8 cellular contexts compared by ENCODE assay signal in genomic region chr2:196263181-196263747, GRCh38.
A peak's percentile ranks its signal among the peaks of the same experiment; 100 is the strongest.
DNase-seq lines count a peak whose midpoint lies in the region; ATAC-seq, FAIRE-seq and TF ChIP-seq lines count a peak whose summit lies in the region.

No MANE protein-coding gene starts in this region.

- no peak for TF ChIP-seq CTCF in smooth muscle cell (IDR thresholded peaks at IDR 0.05; ENCODE audit: borderline replicate concordance, insufficient read depth, poor library complexity, severe bottlenecking)

- no peaks in the 10 kb centered on the region for H3K27me3 Mint-ChIP-seq in T-helper 2 cell treated with Interferon-gamma antibody and Interleukin-4, amounts not matched to agents 5 μg/mL and 100 μg/mL, for 36 hours (ENCODE audit: low read depth)

- ATAC-seq in GM21360 (IDR thresholded peaks at IDR 0.05; ENCODE audit: unreplicated experiment) (peak; percentile 89), HG03558 (IDR thresholded peaks at IDR 0.05; ENCODE audit: extremely low read depth, unreplicated experiment) (peak; percentile 83)

- WGBS in smooth muscle cell (ENCODE audit: low lambda C conversion rate), result 10% methylated on average over 8 of the region's 8 CpGs

- peaks cover 29% of the 10 kb centered on the region for H3K4me1 ChIP-seq in smooth muscle cell (ENCODE audit: low read depth)

- DNase-seq in Caki2 (ENCODE audit: low read depth) (peak; percentile 45), epithelial cell of prostate (ENCODE audit: low read depth, low spot score) (peak; percentile 82), smooth muscle cell (lab: John Stamatoyannopoulos, UW; ENCODE audit: unreplicated experiment) (no peak), frontal cortex (ENCODE audit: low spot score in 2 of 2) (no peak), cerebellum (ENCODE audit: low spot score) (no peak)
- peak; percentile 56 for DNase-seq in T-helper 2 cell treated with Interferon-gamma antibody and Interleukin-4, amounts not matched to agents 5 μg/mL and 100 μg/mL, for 36 hours (ENCODE audit: low spot score)

- H3K27me3 ChIP-seq in smooth muscle cell (ENCODE audit: low read depth), result no peaks in the 10 kb centered on the region

- H4K20me1 ChIP-seq in smooth muscle cell (ENCODE audit: low read depth), result no peaks in the 10 kb centered on the region

- no peak for FAIRE-seq in frontal cortex (lab: Jason Lieb, UNC)

- H2AFZ ChIP-seq in smooth muscle cell (ENCODE audit: low read depth), result peak overlapping the region; percentile 47

- no peaks in the 10 kb centered on the region for H3K9me3 ChIP-seq in smooth muscle cell (replicated peaks; ENCODE audit: low read depth)

- H3K4me3 Mint-ChIP-seq in T-helper 2 cell treated with Interferon-gamma antibody and Interleukin-4, amounts not matched to agents 5 μg/mL and 100 μg/mL, for 36 hours, result peak overlapping the region; percentile 83

- peaks cover 24% of the 10 kb centered on the region for H3F3A ChIP-seq in smooth muscle cell (ENCODE audit: low read depth)

- H3K4me1 Mint-ChIP-seq in T-helper 2 cell treated with Interferon-gamma antibody and Interleukin-4, amounts not matched to agents 5 μg/mL and 100 μg/mL, for 36 hours (ENCODE audit: low read depth), result peaks cover 67% of the 10 kb centered on the region

- no peaks in the 10 kb centered on the region for H3K36me3 ChIP-seq in smooth muscle cell (ENCODE audit: low read depth)

- no peaks in the 10 kb centered on the region for H3K36me3 Mint-ChIP-seq in T-helper 2 cell treated with Interferon-gamma antibody and Interleukin-4, amounts not matched to agents 5 μg/mL and 100 μg/mL, for 36 hours (ENCODE audit: low read depth)

- no peaks in the 10 kb centered on the region for H3K79me2 ChIP-seq in smooth muscle cell (ENCODE audit: low read depth)

- no peaks in the 10 kb centered on the region for H3K9me3 Mint-ChIP-seq in T-helper 2 cell treated with Interferon-gamma antibody and Interleukin-4, amounts not matched to agents 5 μg/mL and 100 μg/mL, for 36 hours

- H3K4me3 ChIP-seq in smooth muscle cell, result no peak overlapping the region

- peak overlapping the region; percentile 72 for H3K4me2 ChIP-seq in smooth muscle cell

- H3K9ac ChIP-seq in smooth muscle cell (ENCODE audit: low read depth), result peak overlapping the region; percentile 42

- peak overlapping the region; percentile 94 for H3K27ac Mint-ChIP-seq in T-helper 2 cell treated with Interferon-gamma antibody and Interleukin-4, amounts not matched to agents 5 μg/mL and 100 μg/mL, for 36 hours

- in situ Hi-C loops in Caki2 (cut with HindIII; ENCODE audit: low pct_unique_long_range_greater_than_20kb, low sequenced_read_pairs), result no loop called here

- peak overlapping the region; percentile 81 for H3K27ac ChIP-seq in epithelial cell of prostate
- H3K27ac ChIP-seq in smooth muscle cell (ENCODE audit: low read depth), result peak overlapping the region; percentile 93

Comparison
In these comparisons a context has a peak if more than half of its experiments do, and no peak if none do; other contexts are left out.
1. DNase-seq: peak in Caki2 (single experiment), T-helper 2 cell treated with Interferon-gamma antibody and Interleukin-4, amounts not matched to agents 5 μg/mL and 100 μg/mL, for 36 hours (single experiment) and epithelial cell of prostate (single experiment); none in smooth muscle cell (single experiment), frontal cortex (0 of 2) and cerebellum (single experiment).